In the genomic region with DNA sequence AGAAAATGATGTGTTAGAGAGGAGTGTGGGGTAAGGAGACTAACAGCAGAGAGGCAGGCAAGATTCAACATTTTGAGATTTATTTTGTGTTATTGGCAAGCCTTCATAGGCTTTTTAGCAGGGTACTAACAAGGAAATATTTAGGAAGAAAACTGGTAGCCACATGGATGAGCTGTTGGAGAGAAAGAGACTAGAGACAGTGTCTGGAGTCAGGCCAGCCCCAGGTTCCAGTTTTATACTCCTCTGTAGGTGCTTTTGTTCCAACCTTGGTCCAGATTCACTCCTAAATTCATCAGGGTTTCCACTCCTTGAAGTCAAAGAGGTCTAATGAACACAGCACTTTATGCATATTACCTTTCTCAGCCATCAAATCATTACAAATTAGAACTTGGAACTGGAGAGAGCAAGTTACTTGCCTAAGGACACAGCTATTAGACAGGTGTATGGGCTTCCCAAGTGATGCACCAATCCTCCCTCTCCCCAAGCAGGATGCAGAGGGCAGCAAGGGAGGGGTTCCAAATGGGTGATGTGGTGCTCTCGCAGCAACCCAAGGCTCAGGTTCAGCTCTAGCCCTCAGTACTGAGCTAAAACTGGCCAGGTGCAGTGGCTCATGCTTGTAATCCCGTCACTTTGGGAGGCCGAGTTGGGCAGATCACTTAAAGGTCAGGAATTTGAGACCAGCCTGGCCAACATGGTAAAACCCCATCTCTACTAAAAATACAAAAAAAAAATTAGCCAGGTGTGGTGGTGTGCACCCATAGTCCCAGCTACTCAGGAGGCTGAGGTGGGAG, we compare ENCODE assay signal across 29 cellular contexts. TPM values are rescaled to one million over a fixed set of nuclear protein-coding genes. Genes with fewer than 3 reads are reported as not detected.
DNase-seq lines count a peak whose midpoint lies in the region; ATAC-seq and TF ChIP-seq lines count a peak whose summit lies in the region.
"Had no signal": no experiment of that assay in that cellular context is flagged by ENCODE, and none has a peak within 500 bp of the region (broad histone marks: within the 10 kb centered on the region; RNA-seq: fewer than 3 reads in every experiment).

No MANE protein-coding gene starts in this region.

- no peak overlapping the region for H3K27ac ChIP-seq in GM23338 (ENCODE audit: low read depth)
- no peak overlapping the region for H3K27ac ChIP-seq in gastrocnemius medialis
- H3K27ac ChIP-seq: brain microvascular endothelial cell, hepatocyte, ovary, sigmoid colon, SK-N-MC, thyroid gland had no signal

- H3K4me1 ChIP-seq in Caco-2 (peaks cover 8% of the 10 kb centered on the region; the same call in 1 of the 2 replicates), GM23338 (ENCODE audit: insufficient read depth) (no peaks in the 10 kb centered on the region), BE2C (no peaks in the 10 kb centered on the region), gastrocnemius medialis (no peaks in the 10 kb centered on the region)
- H3K4me1 ChIP-seq: thyroid gland had no signal

- H3K4me1 Mint-ChIP-seq in Caco-2 (ENCODE audit: low read depth, unreplicated experiment), result no peaks in the 10 kb centered on the region
- H3K4me1 Mint-ChIP-seq in GM23338, result no peaks in the 10 kb centered on the region
- H3K4me1 Mint-ChIP-seq: activated B cell treated with CpG ODN at 0.5 μM for 24 hours; activated naive CD8-positive, alpha-beta T cell treated with anti-CD3 and anti-CD28 coated beads, Interleukin-2, amount 50 U/mL, for 24 hours; activated T-helper 17 cell treated with anti-CD3 and anti-CD28 coated beads, Interleukin-2, amount 50 U/mL, for 72 hours; memory B cell; naive thymus-derived CD4-positive, alpha-beta T cell had no signal

- H3K9me3 ChIP-seq in Caco-2 (no peaks in the 10 kb centered on the region; the same call in 1 of the 2 replicates), BE2C (no peaks in the 10 kb centered on the region), gastrocnemius medialis (no peaks in the 10 kb centered on the region)
- H3K9me3 ChIP-seq: ovary, sigmoid colon, thyroid gland had no signal

- TF ChIP-seq CTCF in Caco-2 (IDR thresholded peaks at IDR 0.05; ENCODE audit: insufficient read depth in 1 of 2, low read depth in 1 of 2, low read length in 1 of 2, severe bottlenecking in 1 of 2, unreplicated experiment in 1 of 2) (no peak), GM23338 (conservative IDR thresholded peaks at IDR 0.05; ENCODE audit: low read depth in 2 of 2) (no peak), BE2C (IDR thresholded peaks at IDR 0.05; ENCODE audit: low read depth, low read length) (no peak), gastrocnemius medialis (IDR thresholded peaks at IDR 0.05 in 4 of 5, conservative IDR thresholded peaks at IDR 0.05 in 1 of 5) (no peak)

- H3K4me3 Mint-ChIP-seq in Caco-2 (ENCODE audit: unreplicated experiment) (no peak overlapping the region), GM23338 (no peak overlapping the region)
- H3K4me3 Mint-ChIP-seq: activated B cell treated with CpG ODN at 0.5 μM for 24 hours; activated naive CD8-positive, alpha-beta T cell treated with anti-CD3 and anti-CD28 coated beads, Interleukin-2, amount 50 U/mL, for 24 hours; activated T-helper 17 cell treated with anti-CD3 and anti-CD28 coated beads, Interleukin-2, amount 50 U/mL, for 72 hours; memory B cell; naive thymus-derived CD4-positive, alpha-beta T cell had no signal

- H4K20me1 ChIP-seq in GM23338 (replicated peaks; ENCODE audit: insufficient read depth), result no peaks in the 10 kb centered on the region

- H3F3A ChIP-seq in GM23338 (replicated peaks; ENCODE audit: low read depth), result no peaks in the 10 kb centered on the region

- intact Hi-C loops in Caco-2 (cut with micrococcal nuclease; ENCODE audit: unreplicated experiment) (no loop called here), posterior vena cava (cut with DNase I) (no loop called here), gastrocnemius medialis (cut with DNase I; ENCODE audit: low total_unique reads) (no loop called here)

- 0 out of 2 replicates have a peak overlapping the region, but pooled peaks have one; percentile 50 for H2AFZ ChIP-seq in GM23338
- H2AFZ ChIP-seq: hepatocyte had no signal

- H3K27me3 Mint-ChIP-seq in Caco-2 (ENCODE audit: insufficient read depth, unreplicated experiment) (no peaks in the 10 kb centered on the region), GM23338 (ENCODE audit: insufficient read depth, low read depth, poor library complexity) (peaks cover 5% of the 10 kb centered on the region)
- H3K27me3 Mint-ChIP-seq: activated B cell treated with CpG ODN at 0.5 μM for 24 hours; activated naive CD8-positive, alpha-beta T cell treated with anti-CD3 and anti-CD28 coated beads, Interleukin-2, amount 50 U/mL, for 24 hours; activated T-helper 17 cell treated with anti-CD3 and anti-CD28 coated beads, Interleukin-2, amount 50 U/mL, for 72 hours; memory B cell had no signal

- H3K36me3 ChIP-seq in Caco-2 (ENCODE audit: control insufficient read depth, insufficient read depth, low read length) (no peaks in the 10 kb centered on the region), GM23338 (ENCODE audit: insufficient read depth) (no peaks in the 10 kb centered on the region; the same call in 1 of the 2 replicates), BE2C (no peaks in the 10 kb centered on the region), gastrocnemius medialis (no peaks in the 10 kb centered on the region)
- H3K36me3 ChIP-seq: brain microvascular endothelial cell, ovary, sigmoid colon, thyroid gland had no signal

- POLR2A ChIA-PET in Caco-2 (lab: Charles Lee), result no interaction called here

- H3K4me3 ChIP-seq in Caco-2 (ENCODE audit: low read depth, low read length) (no peak overlapping the region), GM23338 (no peak overlapping the region), BE2C (ENCODE audit: low read depth, low read length) (no peak overlapping the region), gastrocnemius medialis (no peak overlapping the region)
- H3K4me3 ChIP-seq: hepatocyte, ovary, sigmoid colon, SK-N-MC, thyroid gland had no signal

- no peak for TF ChIP-seq POLR2A in gastrocnemius medialis (IDR thresholded peaks at IDR 0.05)

- DNase-seq in Caco-2 (no peak), GM23338 (ENCODE audit: low spot score) (no peak), cerebellar cortex (ENCODE audit: low spot score) (peak; percentile 76), posterior vena cava (ENCODE audit: low spot score) (peak; percentile 72), BE2C (no peak), gastrocnemius medialis (no peak), NCI-H226 (no peak)
- DNase-seq: activated B cell treated with CpG ODN at 0.5 μM for 24 hours; activated naive CD8-positive, alpha-beta T cell treated with anti-CD3 and anti-CD28 coated beads, Interleukin-2, amount 50 U/mL, for 24 hours; AML-193; brain microvascular endothelial cell; COR-L47; dermis blood vessel endothelial cell; NCI-H1092; NCI-H2081; NCI-H446 treated with DMSO at 0.1 percent for 48 hours; sigmoid colon; stimulated activated naive CD4-positive, alpha-beta T cell; T-helper 2 cell had no signal

- in situ Hi-C loops in gastrocnemius medialis (cut with MboI; ENCODE audit: low sequenced_read_pairs in 4 of 4), result loop anchor here in 1 of 4 donors (25.0 kb wide), 1 partner anchor 1697 kb away; no protein-coding TSS in a partner anchor

- no peaks in the 10 kb centered on the region for H3K79me2 ChIP-seq in GM23338 (replicated peaks; ENCODE audit: insufficient read depth)
- H3K79me2 ChIP-seq: hepatocyte had no signal

- ATAC-seq in GM23338 (no peak), gastrocnemius medialis (no peak)
- ATAC-seq: activated naive CD8-positive, alpha-beta T cell treated with anti-CD3 and anti-CD28 coated beads, Interleukin-2, amount 50 U/mL, for 24 hours; activated T-helper 17 cell treated with anti-CD3 and anti-CD28 coated beads, Interleukin-2, amount 50 U/mL, for 72 hours; naive thymus-derived CD4-positive, alpha-beta T cell had no signal

- BruUV-seq in Caco-2 (replicated peaks; lab: Mats Ljungman, UMichigan), result no TSS peak

- H3K9me2 ChIP-seq in GM23338 (ENCODE audit: insufficient read depth), result peaks cover 17% of the 10 kb centered on the region; the same call in 1 of the 2 replicates

- no peak overlapping the region for H3K4me2 ChIP-seq in GM23338
- H3K4me2 ChIP-seq: hepatocyte had no signal

- CTCF ChIA-PET in Caco-2 (lab: Charles Lee), result no interaction called here

- H3K27ac Mint-ChIP-seq in Caco-2 (ENCODE audit: unreplicated experiment) (peak overlapping the region; percentile 10), GM23338 (no peak overlapping the region)
- H3K27ac Mint-ChIP-seq: activated B cell treated with CpG ODN at 0.5 μM for 24 hours; activated naive CD8-positive, alpha-beta T cell treated with anti-CD3 and anti-CD28 coated beads, Interleukin-2, amount 50 U/mL, for 24 hours; activated T-helper 17 cell treated with anti-CD3 and anti-CD28 coated beads, Interleukin-2, amount 50 U/mL, for 72 hours; memory B cell; naive thymus-derived CD4-positive, alpha-beta T cell had no signal

- H3K9me3 Mint-ChIP-seq in Caco-2 (ENCODE audit: unreplicated experiment), result no peaks in the 10 kb centered on the region
- H3K9me3 Mint-ChIP-seq in GM23338, result no peaks in the 10 kb centered on the region
- H3K9me3 Mint-ChIP-seq: activated B cell treated with CpG ODN at 0.5 μM for 24 hours; activated naive CD8-positive, alpha-beta T cell treated with anti-CD3 and anti-CD28 coated beads, Interleukin-2, amount 50 U/mL, for 24 hours; activated T-helper 17 cell treated with anti-CD3 and anti-CD28 coated beads, Interleukin-2, amount 50 U/mL, for 72 hours; memory B cell; naive thymus-derived CD4-positive, alpha-beta T cell had no signal

- H3K27me3 ChIP-seq in Caco-2 (replicated peaks; ENCODE audit: control insufficient read depth, insufficient read depth, low read length), result no peaks in the 10 kb centered on the region
- no peaks in the 10 kb centered on the region for H3K27me3 ChIP-seq in GM23338 (ENCODE audit: insufficient read depth)
- H3K27me3 ChIP-seq in BE2C, result no peaks in the 10 kb centered on the region
- H3K27me3 ChIP-seq in gastrocnemius medialis, result peaks cover 5 to 7% (median 5%) of the 10 kb centered on the region in 3 donors
- H3K27me3 ChIP-seq: brain microvascular endothelial cell, hepatocyte, ovary, sigmoid colon, thyroid gland had no signal

- H3K36me3 Mint-ChIP-seq in Caco-2 (ENCODE audit: insufficient read depth, unreplicated experiment) (no peaks in the 10 kb centered on the region), GM23338 (ENCODE audit: low read depth) (no peaks in the 10 kb centered on the region)
- H3K36me3 Mint-ChIP-seq: memory B cell; naive thymus-derived CD4-positive, alpha-beta T cell had no signal

RNA-seq across cellular contexts. Expression of a gene that starts 40.9 kb away (rescaled TPM):
- 3.0 and 3.7 TPM in 2 replicates for total RNA-seq in Caco-2 (2022)
- total RNA-seq in GM23338 (2014; rRNA removed; shearing (Covaris generic)), result 24.4 and 28.5 TPM in 2 replicates
- polyA plus RNA-seq in GM23338 (2016; fragmentation: Nextera tagmentation; extraction: Ambion mirVana), result 2.9 and 3.0 TPM in 2 replicates
- total RNA-seq in posterior vena cava, result not detected
- not detected for polyA plus RNA-seq in BE2C (2012; ENCODE audit: insufficient read depth, insufficient read length, low read depth)
- total RNA-seq in gastrocnemius medialis, result not detected
- total RNA-seq: activated B cell treated with CpG ODN at 0.5 μM for 24 hours; activated CD8-positive, alpha-beta memory T cell treated with anti-CD3 and anti-CD28 coated beads for 36 hours; activated T-helper 17 cell treated with anti-CD3 and anti-CD28 coated beads, Interleukin-2, amount 50 U/mL, for 72 hours; fibroblast of villous mesenchyme; LHCN-M2; naive thymus-derived CD4-positive, alpha-beta T cell had no signal
- polyA plus RNA-seq: naive thymus-derived CD4-positive, alpha-beta T cell had no signal

RNA-seq across cellular contexts. Expression of a gene that starts 49.8 kb away (rescaled TPM):
- total RNA-seq in Caco-2 (2022) (0.23 and 0.56 TPM in 2 replicates), posterior vena cava (not detected), gastrocnemius medialis (not detected)
- total RNA-seq in GM23338 (2014; rRNA removed; shearing (Covaris generic)), result not detected in 2 replicates
- polyA plus RNA-seq in GM23338 (2016; fragmentation: Nextera tagmentation; extraction: Ambion mirVana), result not detected in 2 replicates
- not detected for polyA plus RNA-seq in BE2C (2012; ENCODE audit: insufficient read depth, insufficient read length, low read depth)
- total RNA-seq: activated B cell treated with CpG ODN at 0.5 μM for 24 hours; activated CD8-positive, alpha-beta memory T cell treated with anti-CD3 and anti-CD28 coated beads for 36 hours; activated T-helper 17 cell treated with anti-CD3 and anti-CD28 coated beads, Interleukin-2, amount 50 U/mL, for 72 hours; dermis blood vessel endothelial cell; fibroblast of villous mesenchyme; LHCN-M2; naive thymus-derived CD4-positive, alpha-beta T cell; thyroid gland had no signal
- polyA plus RNA-seq: naive thymus-derived CD4-positive, alpha-beta T cell; ovary had no signal

Comparison
In these comparisons a context has a peak if more than half of its experiments do, and no peak if none do; other contexts are left out.
1. DNase-seq: peak in cerebellar cortex (single experiment) and posterior vena cava (single experiment); none in Caco-2 (0 of 2), GM23338 (single experiment), BE2C (single experiment), gastrocnemius medialis (0 of 2) and NCI-H226 (single experiment).